Comparison of ENCODE assay signal across 1 cellular context in genomic region chr5:92543246-92543645, GRCh38.
TF ChIP-seq lines count a peak whose summit lies in the region.

No MANE protein-coding gene starts in this region.

TF ChIP-seq in endothelial cell of umbilical vein, 7 proteins besides CTCF, POLR2A, EP300 and RAD21:
- TF ChIP-seq FOS (IDR thresholded peaks at IDR 0.05; ENCODE audit: borderline replicate concordance, insufficient read depth, low read length): no peak
- TF ChIP-seq EZH2 (IDR thresholded peaks at IDR 0.05; ENCODE audit: borderline replicate concordance, low read depth, low read length, severe bottlenecking): no peak
- TF ChIP-seq POLR2AphosphoS5 (IDR thresholded peaks at IDR 0.05; ENCODE audit: insufficient read depth, low read depth, low read length): no peak
- no peak for TF ChIP-seq MYC (IDR thresholded peaks at IDR 0.05; ENCODE audit: low read depth, low read length)
- TF ChIP-seq JUN (IDR thresholded peaks at IDR 0.05; ENCODE audit: borderline replicate concordance, insufficient read depth, insufficient read length, low read depth): no peak
- no peak for TF ChIP-seq GATA2 (IDR thresholded peaks at IDR 0.05; ENCODE audit: insufficient read depth, insufficient read length, low read depth, low read length)
